Comparison of ENCODE assay signal across 7 cellular contexts in genomic region chr4:164579270-164579942, GRCh38.
"Had no signal": no experiment of that assay in that cellular context is flagged by ENCODE, and none has a peak within 500 bp of the region (broad histone marks: within the 10 kb centered on the region; RNA-seq: fewer than 3 reads in every experiment).

No MANE protein-coding gene starts in this region.

- H3K9me3 ChIP-seq: HAP-1 had no signal

- H3K4me1 ChIP-seq: HAP-1 had no signal

- H2AFZ ChIP-seq: GM23248 had no signal

- ATAC-seq: HCT116 had no signal

- DNase-seq: GM23248, GOT3, H7, HFFc6 had no signal

- H3K4me3 ChIP-seq: GM23248, HAP-1 had no signal

- H3K9ac ChIP-seq: GM23248 had no signal

- H3K36me3 ChIP-seq: HAP-1 had no signal

- H3K27ac ChIP-seq: GM23248, HL-60 had no signal
